In genomic region chr14:103165323-103165722, GRCh38 we compare ENCODE assay signal across 18 cellular contexts. TPM values are rescaled to one million over a fixed set of nuclear protein-coding genes. Genes with fewer than 3 reads are reported as not detected.
A peak's percentile ranks its signal among the peaks of the same experiment; 100 is the strongest.
DNase-seq lines count a peak whose midpoint lies in the region; ATAC-seq and TF ChIP-seq lines count a peak whose summit lies in the region.
"Had no signal": no experiment of that assay in that cellular context is flagged by ENCODE, and none has a peak within 500 bp of the region (broad histone marks: within the 10 kb centered on the region; RNA-seq: fewer than 3 reads in every experiment).

No MANE protein-coding gene starts in this region.

- POLR2A ChIA-PET in SK-N-SH (lab: Yijun Ruan, JAX) = no interaction called here

- H3K4me3 ChIP-seq in parathyroid adenoma (ENCODE audit: low read depth, low read length) (peak overlapping the region; percentile 50), SK-N-SH (ENCODE audit: low read depth in 2 of 2, low read length in 1 of 2) (no peak overlapping the region)
- H3K4me3 ChIP-seq: BLaER1, GM23248 had no signal

- no peak overlapping the region for H3K4me3 Mint-ChIP-seq in stimulated activated naive CD8-positive, alpha-beta T cell treated with anti-CD3 and anti-CD28 coated beads, Interleukin-15, amount 100 ng/mL, for 72 hours
- H3K4me3 Mint-ChIP-seq: B cell; CD8-positive, alpha-beta T cell had no signal

- H3K27ac ChIP-seq in parathyroid adenoma (peak overlapping the region; percentile 93), SK-N-SH (ENCODE audit: low read depth in 2 of 2, low read length in 1 of 2) (no peak overlapping the region)
- H3K27ac ChIP-seq: 22Rv1, BLaER1, C4-2B, GM23248 had no signal

- no peaks in the 10 kb centered on the region for H3K9me3 ChIP-seq in parathyroid adenoma (ENCODE audit: control insufficient read depth, low read length)
- 0 out of 2 replicates have a peak, but pooled peaks cover 8% of the 10 kb centered on the region for H3K9me3 ChIP-seq in SK-N-SH

- no peak overlapping the region for H3K9ac ChIP-seq in parathyroid adenoma
- no peak overlapping the region for H3K9ac ChIP-seq in SK-N-SH
- H3K9ac ChIP-seq: BLaER1, GM23248 had no signal

- H3K36me3 ChIP-seq in parathyroid adenoma (ENCODE audit: control insufficient read depth, insufficient read depth, low read length) = no peaks in the 10 kb centered on the region
- H3K36me3 ChIP-seq in SK-N-SH (replicated peaks in 1 of 2; ENCODE audit: control insufficient read depth in 1 of 2, insufficient read depth in 2 of 2, low read length in 1 of 2) = no peaks in the 10 kb centered on the region
- H3K36me3 ChIP-seq: BLaER1 had no signal

- TF ChIP-seq RAD21 in SK-N-SH (IDR thresholded peaks at IDR 0.05; ENCODE audit: low read length) = no peak

- H3F3A ChIP-seq in SK-N-SH (replicated peaks; ENCODE audit: insufficient read depth) = no peaks in the 10 kb centered on the region

- H3K4me2 ChIP-seq in parathyroid adenoma (ENCODE audit: low read length) (peak overlapping the region; percentile 73), SK-N-SH (no peak overlapping the region)
- H3K4me2 ChIP-seq: BLaER1 had no signal

- H3K27me3 Mint-ChIP-seq in stimulated activated naive CD8-positive, alpha-beta T cell treated with anti-CD3 and anti-CD28 coated beads, Interleukin-15, amount 100 ng/mL, for 72 hours = peaks cover 4% of the 10 kb centered on the region

- no peak for TF ChIP-seq EP300 in SK-N-SH (IDR thresholded peaks at IDR 0.05; ENCODE audit: borderline replicate concordance in 1 of 2, low read depth in 1 of 2, low read length in 1 of 2)

- no peaks in the 10 kb centered on the region for H3K79me2 ChIP-seq in parathyroid adenoma
- no peaks in the 10 kb centered on the region for H3K79me2 ChIP-seq in SK-N-SH (ENCODE audit: insufficient read depth)

- peak overlapping the region; percentile 13 to 33 for H3K27ac Mint-ChIP-seq in stimulated activated naive CD8-positive, alpha-beta T cell treated with anti-CD3 and anti-CD28 coated beads, Interleukin-15, amount 100 ng/mL, for 72 hours
- H3K27ac Mint-ChIP-seq: B cell; CD4-positive, CD25-positive, alpha-beta regulatory T cell; CD8-positive, alpha-beta T cell had no signal

- WGBS in SK-N-SH (ENCODE audit: low lambda C conversion rate) = 75% methylated on average over 6 of the region's 6 CpGs

- H3K4me1 ChIP-seq in parathyroid adenoma (peaks cover 78% of the 10 kb centered on the region), SK-N-SH (ENCODE audit: control insufficient read depth in 1 of 2, insufficient read depth in 2 of 2, low read depth in 1 of 2, low read length in 1 of 2) (peaks cover 0 to 3% of the 10 kb centered on the region in 2 experiments; a peak in 1 of 4 replicates)
- H3K4me1 ChIP-seq: BLaER1, Caco-2 had no signal

- ATAC-seq in stimulated activated naive CD8-positive, alpha-beta T cell treated with anti-CD3 and anti-CD28 coated beads, Interleukin-15, amount 100 ng/mL, for 72 hours = no peak
- no peak for ATAC-seq in stimulated activated naive CD8-positive, alpha-beta T cell treated with anti-CD3 and anti-CD28 coated beads, Interleukin-15, Interleukin-2, amounts not matched to agents 100 U/mL and 50 U/mL, for 24 hours
- ATAC-seq: CD8-positive, alpha-beta T cell had no signal

- no peaks in the 10 kb centered on the region for H3K9me2 ChIP-seq in SK-N-SH

- CTCF ChIA-PET in SK-N-SH (lab: Yijun Ruan, JAX) = interaction anchor here (4.4 kb wide), 1 partner anchor 60 kb away, joined by 32 read pairs; no protein-coding TSS in a partner anchor

- H3K4me1 Mint-ChIP-seq in stimulated activated naive CD8-positive, alpha-beta T cell treated with anti-CD3 and anti-CD28 coated beads, Interleukin-15, amount 100 ng/mL, for 72 hours = peaks cover 6% of the 10 kb centered on the region
- H3K4me1 Mint-ChIP-seq: B cell had no signal

- peak; percentile 32 for DNase-seq in activated CD8-positive, alpha-beta memory T cell treated with anti-CD3 and anti-CD28 coated beads, Interleukin-2, amount 50 U/mL, for 48 hours
- no peak for DNase-seq in activated CD8-positive, alpha-beta memory T cell treated with anti-CD3 and anti-CD28 coated beads for 24 hours
- DNase-seq in stimulated activated naive CD8-positive, alpha-beta T cell treated with anti-CD3 and anti-CD28 coated beads, Interleukin-15, amount 100 ng/mL, for 72 hours = no peak
- DNase-seq in stimulated activated naive CD8-positive, alpha-beta T cell treated with anti-CD3 and anti-CD28 coated beads, Interleukin-15, Interleukin-2, amounts not matched to agents 100 U/mL and 50 U/mL, for 24 hours = no peak
- DNase-seq in SK-N-SH = no peak
- DNase-seq: Caco-2; CD4-positive, CD25-positive, alpha-beta regulatory T cell; CD8-positive, alpha-beta T cell; DMS153; DND-41; GM23248; H7; HCEC 1CT had no signal

- no peaks in the 10 kb centered on the region for H4K20me1 ChIP-seq in SK-N-SH (ENCODE audit: insufficient read depth)
- H4K20me1 ChIP-seq: BLaER1 had no signal

- H2AFZ ChIP-seq in parathyroid adenoma (peak overlapping the region; percentile 34), SK-N-SH (ENCODE audit: low read depth) (no peak overlapping the region)
- H2AFZ ChIP-seq: GM23248 had no signal

- H3K27me3 ChIP-seq in parathyroid adenoma (ENCODE audit: control insufficient read depth, insufficient read depth, low read length) = no peaks in the 10 kb centered on the region
- no peaks in the 10 kb centered on the region for H3K27me3 ChIP-seq in SK-N-SH (ENCODE audit: insufficient read depth)
- H3K27me3 ChIP-seq: BLaER1 had no signal

- TF ChIP-seq CTCF in parathyroid adenoma (IDR thresholded peaks at IDR 0.05) (peak; percentile 14), SK-N-SH (IDR thresholded peaks at IDR 0.05) (no peak)

- H3K9me3 Mint-ChIP-seq in stimulated activated naive CD8-positive, alpha-beta T cell treated with anti-CD3 and anti-CD28 coated beads, Interleukin-15, amount 100 ng/mL, for 72 hours = peaks cover 3 to 6% of the 10 kb centered on the region in 2 donors

TF ChIP-seq in SK-N-SH, 30 proteins besides CTCF, POLR2A, EP300 and RAD21 (continues in another document):
- TF ChIP-seq FOXM1 (IDR thresholded peaks at IDR 0.05; ENCODE audit: low read depth) = no peak
- no peak for TF ChIP-seq EZH2phosphoT487 (IDR thresholded peaks at IDR 0.05; ENCODE audit: borderline replicate concordance, low read depth)
- no peak for TF ChIP-seq SIN3A (IDR thresholded peaks at IDR 0.05; ENCODE audit: borderline replicate concordance, low read depth, low read length)
- no peak for TF ChIP-seq NRF1 (IDR thresholded peaks at IDR 0.05; ENCODE audit: low read depth, low read length)
- no peak for TF ChIP-seq FOXJ3 (CRISPR knock-in tag; IDR thresholded peaks at IDR 0.05)
- no peak for TF ChIP-seq POLR2AphosphoS5 (IDR thresholded peaks at IDR 0.05; ENCODE audit: low read depth, low read length)
- no peak for TF ChIP-seq SMC3 (IDR thresholded peaks at IDR 0.05; ENCODE audit: low read depth, low read length)
- TF ChIP-seq MXI1 (IDR thresholded peaks at IDR 0.05; ENCODE audit: low read depth, low read length) = no peak
- no peak for TF ChIP-seq REST (IDR thresholded peaks at IDR 0.05; ENCODE audit: low read depth, low read length)
- no peak for TF ChIP-seq CHD2 (IDR thresholded peaks at IDR 0.05; ENCODE audit: low read length, partially characterized antibody)
- no peak for TF ChIP-seq IRF3 (IDR thresholded peaks at IDR 0.05; ENCODE audit: low read depth, low read length)
- TF ChIP-seq TEAD4 (IDR thresholded peaks at IDR 0.05; ENCODE audit: borderline replicate concordance, insufficient read depth) = no peak
- no peak for TF ChIP-seq TCF12 (IDR thresholded peaks at IDR 0.05)
- no peak for TF ChIP-seq USF2 (IDR thresholded peaks at IDR 0.05; ENCODE audit: borderline replicate concordance, low read depth, low read length)

RNA-seq across cellular contexts. Expression of gene TNFAIP2, which starts 42.1 kb away (rescaled TPM):
- 11.8 and 16.0 TPM in 2 replicates for polyA plus RNA-seq in SK-N-SH (2012; rRNA removed)
- 4.8 and 7.6 TPM in 2 replicates for polyA plus RNA-seq in SK-N-SH (2012; cell fraction: cytosol; rRNA removed)
- polyA plus RNA-seq in SK-N-SH (2012; cell fraction: nucleus; rRNA removed) = 31.4 and 61.9 TPM in 2 replicates
- polyA plus RNA-seq: CD4-positive, CD25-positive, alpha-beta regulatory T cell had no signal
